In the genomic region with DNA sequence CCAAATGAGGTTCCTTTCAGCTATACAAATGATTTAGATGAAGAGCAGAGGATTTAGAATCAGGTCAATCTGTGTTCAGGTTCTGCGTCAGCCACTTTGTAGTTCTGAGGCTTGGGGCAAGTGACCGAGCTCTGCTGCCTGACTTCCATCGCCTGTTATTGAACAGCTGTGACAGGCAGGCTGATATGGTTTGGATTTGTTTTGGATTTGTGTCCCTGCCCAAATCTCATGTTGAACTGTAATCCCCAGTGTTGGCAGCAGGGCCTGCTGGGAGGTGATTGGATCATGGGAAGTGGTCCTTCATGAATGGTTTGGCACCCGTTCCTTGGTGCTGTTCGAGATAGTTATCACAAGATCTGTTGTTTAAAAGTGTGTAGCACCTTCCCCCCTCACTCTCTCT, we compare ENCODE assay signal across 28 cellular contexts. TPM values are rescaled to one million over a fixed set of nuclear protein-coding genes. Genes with fewer than 3 reads are reported as not detected.
DNase-seq lines count a peak whose midpoint lies in the region; ATAC-seq and TF ChIP-seq lines count a peak whose summit lies in the region.
"Had no signal": no experiment of that assay in that cellular context is flagged by ENCODE, and none has a peak within 500 bp of the region (broad histone marks: within the 10 kb centered on the region; RNA-seq: fewer than 3 reads in every experiment).

No MANE protein-coding gene starts in this region.

- peak overlapping the region; percentile 46 to 56 for H3K27ac Mint-ChIP-seq in activated naive CD4-positive, alpha-beta T cell treated with anti-CD3 and anti-CD28 coated beads, Interleukin-2, amount 50 U/mL, for 72 hours
- 0 out of 2 replicates have a peak overlapping the region, but pooled peaks have one; percentile 33 for H3K27ac Mint-ChIP-seq in WTC11
- H3K27ac Mint-ChIP-seq: natural killer cell treated with Interleukin-12 subunit alpha and Interleukin-12 subunit beta and Interleukin-15 and Interleukin-18, amount 100 ng/mL, for 72 hours had no signal

- CTCF ChIA-PET in HEK293 (lab: Yijun Ruan, JAX) (interaction anchor here (1.2 to 1.3 kb wide), 3 partner anchors 52 to 164 kb away, joined by 3 to 6 read pairs (median 5); no protein-coding TSS in a partner anchor), WTC11 (lab: Charles Lee) (interaction anchor here (1.3 kb wide), 1 partner anchor 154 kb away, joined by 3 read pairs; no protein-coding TSS in a partner anchor)

- H3K9me3 Mint-ChIP-seq in activated naive CD4-positive, alpha-beta T cell treated with anti-CD3 and anti-CD28 coated beads, Interleukin-2, amount 50 U/mL, for 72 hours, result no peaks in the 10 kb centered on the region
- H3K9me3 Mint-ChIP-seq in WTC11, result no peaks in the 10 kb centered on the region
- H3K9me3 Mint-ChIP-seq: natural killer cell treated with Interleukin-12 subunit alpha and Interleukin-12 subunit beta and Interleukin-15 and Interleukin-18, amount 100 ng/mL, for 72 hours had no signal

- POLR2A ChIA-PET in HEK293 (lab: Yijun Ruan, JAX) (interaction anchor here (1.8 to 2.1 kb wide), 2 partner anchors 8 to 18 kb away, joined by 3 to 5 read pairs; no protein-coding TSS in a partner anchor), WTC11 (lab: Charles Lee) (no interaction called here)

- no peak for DNase-seq in activated naive CD4-positive, alpha-beta T cell treated with anti-CD3 and anti-CD28 coated beads, Interleukin-2, amount 50 U/mL, for 72 hours (ENCODE audit: low spot score in 2 of 2)
- DNase-seq in activated naive CD4-positive, alpha-beta T cell treated with Interleukin-2 at 50 U/mL for 16 hours, result no peak
- no peak for DNase-seq in WTC11 (ENCODE audit: low spot score)
- peak; percentile 35 for DNase-seq in islet precursor cell
- DNase-seq in DMS79 (lab: John Stamatoyannopoulos, UW), result no peak
- DNase-seq: activated CD4-positive, alpha-beta T cell treated with anti-CD3 and anti-CD28 coated beads, Interleukin-2, amount 50 U/mL, for 4 hours; activated CD4-positive, CD25-positive, alpha-beta regulatory T cell; activated T-cell treated with anti-CD3 and anti-CD28 coated beads, Interleukin-2, amount 50 U/mL, for 1 hour; anterior cingulate cortex; DMS79 treated with DMSO at 0.1 percent for 48 hours; effector CD4-positive, alpha-beta T cell; GF-D8; Kasumi-1; mammary epithelial cell; NCI-H146; NCI-H345; stimulated activated CD4-positive, alpha-beta T cell treated with anti-CD3 and anti-CD28 coated beads, Interleukin-4, amount 100 ng/mL, for 24 hours; substantia nigra; upper lobe of right lung had no signal

- H3K36me3 Mint-ChIP-seq in activated naive CD4-positive, alpha-beta T cell treated with anti-CD3 and anti-CD28 coated beads, Interleukin-2, amount 50 U/mL, for 72 hours, result peaks cover 13 to 21% of the 10 kb centered on the region in 2 donors
- peaks cover 47% of the 10 kb centered on the region for H3K36me3 Mint-ChIP-seq in WTC11

- peak in 1 of 2 donors; percentile 17 for ATAC-seq in activated naive CD4-positive, alpha-beta T cell treated with anti-CD3 and anti-CD28 coated beads, Interleukin-2, amount 50 U/mL, for 72 hours
- no peak for ATAC-seq in WTC11
- ATAC-seq in HG03196 (IDR thresholded peaks at IDR 0.05; ENCODE audit: unreplicated experiment), result no peak
- ATAC-seq: HepG2; natural killer cell treated with Interleukin-12 subunit alpha and Interleukin-12 subunit beta and Interleukin-15 and Interleukin-18, amount 100 ng/mL, for 72 hours; upper lobe of right lung had no signal

- no peak overlapping the region for H3K4me3 Mint-ChIP-seq in WTC11
- H3K4me3 Mint-ChIP-seq: natural killer cell treated with Interleukin-12 subunit alpha and Interleukin-12 subunit beta and Interleukin-15 and Interleukin-18, amount 100 ng/mL, for 72 hours had no signal

- H3K4me1 ChIP-seq in HEK293 (ENCODE audit: control insufficient read depth, insufficient read depth, low read length), result no peaks in the 10 kb centered on the region
- H3K4me1 ChIP-seq: breast epithelium, SJSA1, upper lobe of right lung had no signal

- no peak overlapping the region for H3K27ac ChIP-seq in HEK293 (ENCODE audit: extremely low read depth, low read depth, low read length)
- H3K27ac ChIP-seq: BLaER1 treated with 17β-estradiol and CSF1 and Interleukin-3, amounts not matched to agents 10 nM and 100 nM; breast epithelium; epithelial cell of prostate; hepatocyte; SJSA1; upper lobe of right lung had no signal

- peaks cover 33 to 64% of the 10 kb centered on the region in 2 experiments for H3K36me3 ChIP-seq in HEK293 (ENCODE audit: control insufficient read depth in 2 of 2, insufficient read depth in 1 of 2, low read length in 2 of 2)
- H3K36me3 ChIP-seq: breast epithelium had no signal

- no peak for TF ChIP-seq CTCF in HEK293 (tag by site-specific recombination; IDR thresholded peaks at IDR 0.05)
- TF ChIP-seq CTCF in WTC11 (IDR thresholded peaks at IDR 0.05), result no peak

- peaks cover 2% of the 10 kb centered on the region; the same call in 1 of the 2 replicates for H3K4me1 Mint-ChIP-seq in WTC11

- H3K4me3 ChIP-seq in HEK293 (ENCODE audit: low read depth, low read length), result no peak overlapping the region
- H3K4me3 ChIP-seq: BLaER1 treated with 17β-estradiol and CSF1 and Interleukin-3, amounts not matched to agents 10 nM and 100 nM; breast epithelium; hepatocyte; SJSA1; upper lobe of right lung had no signal

- H3K9me3 ChIP-seq in HEK293 (ENCODE audit: control insufficient read depth, insufficient read depth, low read depth, low read length), result no peaks in the 10 kb centered on the region
- H3K9me3 ChIP-seq: BLaER1 treated with 17β-estradiol and CSF1 and Interleukin-3, amounts not matched to agents 10 nM and 100 nM; breast epithelium; SJSA1; upper lobe of right lung had no signal

- H3K27me3 Mint-ChIP-seq in WTC11 (ENCODE audit: low read depth), result no peaks in the 10 kb centered on the region
- H3K27me3 Mint-ChIP-seq: natural killer cell treated with Interleukin-12 subunit alpha and Interleukin-12 subunit beta and Interleukin-15 and Interleukin-18, amount 100 ng/mL, for 72 hours had no signal

TF ChIP-seq in HEK293, 187 proteins besides CTCF, POLR2A, EP300 and RAD21:
- TF ChIP-seq ZNF600 (tag by site-specific recombination; IDR thresholded peaks at IDR 0.05) (peak; percentile 82), ZNF146 (tag by site-specific recombination; IDR thresholded peaks at IDR 0.05) (no peak)
- TF ChIP-seq, protein P1, sequence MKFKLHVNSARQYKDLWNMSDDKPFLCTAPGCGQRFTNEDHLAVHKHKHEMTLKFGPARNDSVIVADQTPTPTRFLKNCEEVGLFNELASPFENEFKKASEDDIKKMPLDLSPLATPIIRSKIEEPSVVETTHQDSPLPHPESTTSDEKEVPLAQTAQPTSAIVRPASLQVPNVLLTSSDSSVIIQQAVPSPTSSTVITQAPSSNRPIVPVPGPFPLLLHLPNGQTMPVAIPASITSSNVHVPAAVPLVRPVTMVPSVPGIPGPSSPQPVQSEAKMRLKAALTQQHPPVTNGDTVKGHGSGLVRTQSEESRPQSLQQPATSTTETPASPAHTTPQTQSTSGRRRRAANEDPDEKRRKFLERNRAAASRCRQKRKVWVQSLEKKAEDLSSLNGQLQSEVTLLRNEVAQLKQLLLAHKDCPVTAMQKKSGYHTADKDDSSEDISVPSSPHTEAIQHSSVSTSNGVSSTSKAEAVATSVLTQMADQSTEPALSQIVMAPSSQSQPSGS (tag by site-specific recombination; IDR thresholded peaks at IDR 0.05; ENCODE audit: low read depth), result no peak

TF ChIP-seq in WTC11, 78 proteins besides CTCF, POLR2A, EP300 and RAD21:
- TF ChIP-seq AR (CRISPR knock-in tag; IDR thresholded peaks at IDR 0.05), result no peak
- TF ChIP-seq FOXK1 (CRISPR knock-in tag; IDR thresholded peaks at IDR 0.05), result no peak
TF ChIP-seq in WTC11: peak in this region for 0.

RNA-seq across cellular contexts. Expression of gene TYMS, which starts 18.6 kb away (rescaled TPM):
- total RNA-seq in activated naive CD4-positive, alpha-beta T cell treated with anti-CD3 and anti-CD28 coated beads, Interleukin-2, amount 50 U/mL, for 72 hours, result 100 to 1,000 TPM; 344 to 378 TPM
- total RNA-seq in WTC11 (2021), result 83.2 to 86.4 TPM (median 86.3 TPM) in 3 replicates

RNA-seq across cellular contexts. Expression of gene ENOSF1, which starts 36.4 kb away (rescaled TPM):
- 10 to 100 TPM; 51.8 to 83.8 TPM for total RNA-seq in activated naive CD4-positive, alpha-beta T cell treated with anti-CD3 and anti-CD28 coated beads, Interleukin-2, amount 50 U/mL, for 72 hours
- 44.1 to 52.9 TPM (median 44.6 TPM) in 3 replicates for total RNA-seq in WTC11 (2021)
